Comparison of ENCODE assay signal across 1 cellular context in the genomic region with DNA sequence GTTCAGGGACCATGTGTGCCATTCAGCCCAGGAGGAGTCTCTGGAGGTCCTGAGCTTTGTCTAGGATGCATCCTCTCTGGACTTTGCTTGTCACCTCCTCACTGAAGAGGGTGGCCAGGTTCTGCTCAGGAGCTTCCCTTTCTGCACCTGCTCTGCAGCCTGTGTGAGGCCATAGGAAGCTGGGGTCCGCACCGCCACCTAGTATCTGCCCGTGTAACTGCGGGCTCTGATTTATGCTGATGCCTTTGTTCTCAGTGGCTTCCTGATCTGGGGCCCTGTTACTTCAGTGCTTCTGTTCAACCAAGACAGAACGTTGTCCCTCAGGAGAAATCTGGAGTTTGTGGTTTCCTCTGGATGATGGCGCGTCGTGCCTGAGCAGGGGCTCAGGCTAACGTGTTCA.
TF ChIP-seq lines count a peak whose summit lies in the region.

No MANE protein-coding gene starts in this region.

TF ChIP-seq in K562, 482 proteins besides CTCF, POLR2A, EP300 and RAD21:
- TF ChIP-seq ZBTB17 (CRISPR knock-in tag; IDR thresholded peaks at IDR 0.05) (no peak), STAT5A (IDR thresholded peaks at IDR 0.05; ENCODE audit: borderline replicate concordance, low read length) (no peak), MTA1 (IDR thresholded peaks at IDR 0.05; ENCODE audit: borderline replicate concordance) (no peak), ZNF239 (CRISPR knock-in tag; IDR thresholded peaks at IDR 0.05) (no peak), BRD4 (IDR thresholded peaks at IDR 0.05) (no peak), NFE2 (IDR thresholded peaks at IDR 0.05; ENCODE audit: low read depth) (no peak), CBFA2T3 (IDR thresholded peaks at IDR 0.05) (no peak), POU5F1 (IDR thresholded peaks at IDR 0.05; ENCODE audit: borderline replicate concordance, low read depth, low read length, partially characterized antibody) (no peak), ZKSCAN3 (CRISPR knock-in tag; IDR thresholded peaks at IDR 0.05) (no peak), SMARCB1 (IDR thresholded peaks at IDR 0.05; ENCODE audit: insufficient read length, low read depth) (no peak), CHD1 (IDR thresholded peaks at IDR 0.05; ENCODE audit: low read length) (no peak), ZNF695 (CRISPR knock-in tag; IDR thresholded peaks at IDR 0.05) (no peak), LCOR (CRISPR knock-in tag; IDR thresholded peaks at IDR 0.05) (no peak)
- TF ChIP-seq, protein P1, sequence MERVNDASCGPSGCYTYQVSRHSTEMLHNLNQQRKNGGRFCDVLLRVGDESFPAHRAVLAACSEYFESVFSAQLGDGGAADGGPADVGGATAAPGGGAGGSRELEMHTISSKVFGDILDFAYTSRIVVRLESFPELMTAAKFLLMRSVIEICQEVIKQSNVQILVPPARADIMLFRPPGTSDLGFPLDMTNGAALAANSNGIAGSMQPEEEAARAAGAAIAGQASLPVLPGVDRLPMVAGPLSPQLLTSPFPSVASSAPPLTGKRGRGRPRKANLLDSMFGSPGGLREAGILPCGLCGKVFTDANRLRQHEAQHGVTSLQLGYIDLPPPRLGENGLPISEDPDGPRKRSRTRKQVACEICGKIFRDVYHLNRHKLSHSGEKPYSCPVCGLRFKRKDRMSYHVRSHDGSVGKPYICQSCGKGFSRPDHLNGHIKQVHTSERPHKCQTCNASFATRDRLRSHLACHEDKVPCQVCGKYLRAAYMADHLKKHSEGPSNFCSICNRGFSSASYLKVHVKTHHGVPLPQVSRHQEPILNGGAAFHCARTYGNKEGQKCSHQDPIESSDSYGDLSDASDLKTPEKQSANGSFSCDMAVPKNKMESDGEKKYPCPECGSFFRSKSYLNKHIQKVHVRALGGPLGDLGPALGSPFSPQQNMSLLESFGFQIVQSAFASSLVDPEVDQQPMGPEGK (CRISPR knock-in tag; IDR thresholded peaks at IDR 0.05; ENCODE audit: borderline replicate concordance), result no peak
- TF ChIP-seq, protein P2, sequence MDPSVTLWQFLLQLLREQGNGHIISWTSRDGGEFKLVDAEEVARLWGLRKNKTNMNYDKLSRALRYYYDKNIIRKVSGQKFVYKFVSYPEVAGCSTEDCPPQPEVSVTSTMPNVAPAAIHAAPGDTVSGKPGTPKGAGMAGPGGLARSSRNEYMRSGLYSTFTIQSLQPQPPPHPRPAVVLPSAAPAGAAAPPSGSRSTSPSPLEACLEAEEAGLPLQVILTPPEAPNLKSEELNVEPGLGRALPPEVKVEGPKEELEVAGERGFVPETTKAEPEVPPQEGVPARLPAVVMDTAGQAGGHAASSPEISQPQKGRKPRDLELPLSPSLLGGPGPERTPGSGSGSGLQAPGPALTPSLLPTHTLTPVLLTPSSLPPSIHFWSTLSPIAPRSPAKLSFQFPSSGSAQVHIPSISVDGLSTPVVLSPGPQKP (CRISPR knock-in tag; IDR thresholded peaks at IDR 0.05), result no peak
- TF ChIP-seq, protein P3, sequence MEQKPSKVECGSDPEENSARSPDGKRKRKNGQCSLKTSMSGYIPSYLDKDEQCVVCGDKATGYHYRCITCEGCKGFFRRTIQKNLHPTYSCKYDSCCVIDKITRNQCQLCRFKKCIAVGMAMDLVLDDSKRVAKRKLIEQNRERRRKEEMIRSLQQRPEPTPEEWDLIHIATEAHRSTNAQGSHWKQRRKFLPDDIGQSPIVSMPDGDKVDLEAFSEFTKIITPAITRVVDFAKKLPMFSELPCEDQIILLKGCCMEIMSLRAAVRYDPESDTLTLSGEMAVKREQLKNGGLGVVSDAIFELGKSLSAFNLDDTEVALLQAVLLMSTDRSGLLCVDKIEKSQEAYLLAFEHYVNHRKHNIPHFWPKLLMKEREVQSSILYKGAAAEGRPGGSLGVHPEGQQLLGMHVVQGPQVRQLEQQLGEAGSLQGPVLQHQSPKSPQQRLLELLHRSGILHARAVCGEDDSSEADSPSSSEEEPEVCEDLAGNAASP (IDR thresholded peaks at IDR 0.05), result no peak
- TF ChIP-seq, protein P4, sequence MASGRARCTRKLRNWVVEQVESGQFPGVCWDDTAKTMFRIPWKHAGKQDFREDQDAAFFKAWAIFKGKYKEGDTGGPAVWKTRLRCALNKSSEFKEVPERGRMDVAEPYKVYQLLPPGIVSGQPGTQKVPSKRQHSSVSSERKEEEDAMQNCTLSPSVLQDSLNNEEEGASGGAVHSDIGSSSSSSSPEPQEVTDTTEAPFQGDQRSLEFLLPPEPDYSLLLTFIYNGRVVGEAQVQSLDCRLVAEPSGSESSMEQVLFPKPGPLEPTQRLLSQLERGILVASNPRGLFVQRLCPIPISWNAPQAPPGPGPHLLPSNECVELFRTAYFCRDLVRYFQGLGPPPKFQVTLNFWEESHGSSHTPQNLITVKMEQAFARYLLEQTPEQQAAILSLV (tag; IDR thresholded peaks at IDR 0.05), result no peak
- TF ChIP-seq, protein P5, sequence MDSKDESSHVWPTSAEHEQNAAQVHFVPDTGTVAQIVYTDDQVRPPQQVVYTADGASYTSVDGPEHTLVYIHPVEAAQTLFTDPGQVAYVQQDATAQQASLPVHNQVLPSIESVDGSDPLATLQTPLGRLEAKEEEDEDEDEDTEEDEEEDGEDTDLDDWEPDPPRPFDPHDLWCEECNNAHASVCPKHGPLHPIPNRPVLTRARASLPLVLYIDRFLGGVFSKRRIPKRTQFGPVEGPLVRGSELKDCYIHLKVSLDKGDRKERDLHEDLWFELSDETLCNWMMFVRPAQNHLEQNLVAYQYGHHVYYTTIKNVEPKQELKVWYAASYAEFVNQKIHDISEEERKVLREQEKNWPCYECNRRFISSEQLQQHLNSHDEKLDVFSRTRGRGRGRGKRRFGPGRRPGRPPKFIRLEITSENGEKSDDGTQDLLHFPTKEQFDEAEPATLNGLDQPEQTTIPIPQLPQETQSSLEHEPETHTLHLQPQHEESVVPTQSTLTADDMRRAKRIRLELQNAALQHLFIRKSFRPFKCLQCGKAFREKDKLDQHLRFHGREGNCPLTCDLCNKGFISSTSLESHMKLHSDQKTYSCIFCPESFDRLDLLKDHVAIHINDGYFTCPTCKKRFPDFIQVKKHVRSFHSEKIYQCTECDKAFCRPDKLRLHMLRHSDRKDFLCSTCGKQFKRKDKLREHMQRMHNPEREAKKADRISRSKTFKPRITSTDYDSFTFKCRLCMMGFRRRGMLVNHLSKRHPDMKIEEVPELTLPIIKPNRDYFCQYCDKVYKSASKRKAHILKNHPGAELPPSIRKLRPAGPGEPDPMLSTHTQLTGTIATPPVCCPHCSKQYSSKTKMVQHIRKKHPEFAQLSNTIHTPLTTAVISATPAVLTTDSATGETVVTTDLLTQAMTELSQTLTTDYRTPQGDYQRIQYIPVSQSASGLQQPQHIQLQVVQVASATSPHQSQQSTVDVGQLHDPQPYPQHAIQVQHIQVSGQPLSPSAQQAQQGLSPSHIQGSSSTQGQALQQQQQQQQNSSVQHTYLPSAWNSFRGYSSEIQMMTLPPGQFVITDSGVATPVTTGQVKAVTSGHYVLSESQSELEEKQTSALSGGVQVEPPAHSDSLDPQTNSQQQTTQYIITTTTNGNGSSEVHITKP (IDR thresholded peaks at IDR 0.05; ENCODE audit: partially characterized antibody), result no peak
- TF ChIP-seq, protein P6, sequence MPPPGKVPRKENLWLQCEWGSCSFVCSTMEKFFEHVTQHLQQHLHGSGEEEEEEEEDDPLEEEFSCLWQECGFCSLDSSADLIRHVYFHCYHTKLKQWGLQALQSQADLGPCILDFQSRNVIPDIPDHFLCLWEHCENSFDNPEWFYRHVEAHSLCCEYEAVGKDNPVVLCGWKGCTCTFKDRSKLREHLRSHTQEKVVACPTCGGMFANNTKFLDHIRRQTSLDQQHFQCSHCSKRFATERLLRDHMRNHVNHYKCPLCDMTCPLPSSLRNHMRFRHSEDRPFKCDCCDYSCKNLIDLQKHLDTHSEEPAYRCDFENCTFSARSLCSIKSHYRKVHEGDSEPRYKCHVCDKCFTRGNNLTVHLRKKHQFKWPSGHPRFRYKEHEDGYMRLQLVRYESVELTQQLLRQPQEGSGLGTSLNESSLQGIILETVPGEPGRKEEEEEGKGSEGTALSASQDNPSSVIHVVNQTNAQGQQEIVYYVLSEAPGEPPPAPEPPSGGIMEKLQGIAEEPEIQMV (tag; conservative IDR thresholded peaks at IDR 0.05; ENCODE audit: low read depth), result no peak
- TF ChIP-seq, protein P7, sequence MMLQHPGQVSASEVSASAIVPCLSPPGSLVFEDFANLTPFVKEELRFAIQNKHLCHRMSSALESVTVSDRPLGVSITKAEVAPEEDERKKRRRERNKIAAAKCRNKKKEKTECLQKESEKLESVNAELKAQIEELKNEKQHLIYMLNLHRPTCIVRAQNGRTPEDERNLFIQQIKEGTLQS (IDR thresholded peaks at IDR 0.05), result no peak
- TF ChIP-seq, protein P7 (CRISPR knock-in tag; conservative IDR thresholded peaks at IDR 0.05), result no peak
